In genomic region chr11:577611-577894, GRCh38 we compare ENCODE assay signal across 8 cellular contexts. TPM values are rescaled to one million over a fixed set of nuclear protein-coding genes. Genes with fewer than 3 reads are reported as not detected.
DNase-seq lines count a peak whose midpoint lies in the region; ATAC-seq, FAIRE-seq and TF ChIP-seq lines count a peak whose summit lies in the region.

No MANE protein-coding gene starts in this region.

- TF ChIP-seq EP300 in sigmoid colon (IDR thresholded peaks at IDR 0.05) = no peak

- H3K36me3 Mint-ChIP-seq in T-cell = peaks cover 7% of the 10 kb centered on the region

- peaks cover 0 to 56% (median 51%) of the 10 kb centered on the region in 4 donors for H3K4me1 ChIP-seq in sigmoid colon

- peaks cover 0 to 5% of the 10 kb centered on the region in 2 donors for H3K27me3 Mint-ChIP-seq in T-cell

- TF ChIP-seq CTCF in GM12865 (IDR thresholded peaks at IDR 0.05; ENCODE audit: insufficient read depth, low read depth, low read length, missing control alignments) = no peak
- TF ChIP-seq CTCF in fibroblast of pulmonary artery (IDR thresholded peaks at IDR 0.05; ENCODE audit: low read length, missing control alignments) = no peak
- TF ChIP-seq CTCF in sigmoid colon (IDR thresholded peaks at IDR 0.05) = no peak

- no peak for DNase-seq in GM12865 (ENCODE audit: low read depth)
- no peak for DNase-seq in T-cell
- no peak for DNase-seq in fibroblast of pulmonary artery (ENCODE audit: low read depth)
- DNase-seq in sigmoid colon = no peak
- no peak for DNase-seq in GM12892 (ENCODE audit: insufficient read length)
- no peak for DNase-seq in COR-L47 (lab: John Stamatoyannopoulos, UW)
- no peak for DNase-seq in hippocampal formation (lab: John Stamatoyannopoulos, UW)

- ATAC-seq in T-cell (replicated peaks in 1 of 4) (no peak), GM19324 (IDR thresholded peaks at IDR 0.05; ENCODE audit: low FRiP score, unreplicated experiment) (no peak)

- CTCF ChIA-PET in T-cell (lab: Charles Lee) = no interaction called here

- no peak for FAIRE-seq in GM12892 (lab: Jason Lieb, UNC)

- H3K36me3 ChIP-seq in sigmoid colon = peaks cover 0 to 12% (median 2%) of the 10 kb centered on the region in 4 donors

- peak overlapping the region; percentile 83 to 86 for H3K27ac Mint-ChIP-seq in T-cell

- intact Hi-C loops in sigmoid colon (cut with DNase I) = loop anchor here (5.0 kb wide), 2 partner anchors 40 to 120 kb away; partner anchors contain the start of genes DEAF1, IRF7 and TMEM80

- H3K9me3 Mint-ChIP-seq in T-cell = no peaks in the 10 kb centered on the region

- peak overlapping the region; percentile 83 to 87 (median 84) for H3K4me3 Mint-ChIP-seq in T-cell

- peaks cover 56 to 66% (median 61%) of the 10 kb centered on the region in 3 donors for H3K4me1 Mint-ChIP-seq in T-cell

- TF ChIP-seq POLR2A in sigmoid colon (IDR thresholded peaks at IDR 0.05) (no peak), GM12892 (IDR thresholded peaks at IDR 0.05; ENCODE audit: low read depth, low read length) (no peak)

- POLR2A ChIA-PET in T-cell (lab: Charles Lee) = no interaction called here

- H3K4me3 ChIP-seq in GM12865 (ENCODE audit: low read depth, low read length) (peak overlapping the region; percentile 92), fibroblast of pulmonary artery (replicated peaks; ENCODE audit: low read depth, low read length) (peak overlapping the region; percentile 91), sigmoid colon (peak overlapping the region in 3 of 4 donors; percentile 76 to 90 (median 86))

- peak overlapping the region in 1 of 4 donors; percentile 83 for H3K27ac ChIP-seq in sigmoid colon

- 28 to 54% methylated on average over 6 of the region's 6 CpGs for WGBS in sigmoid colon, 2 donors

- H3K27me3 ChIP-seq in sigmoid colon = peaks cover 0 to 12% (median 6%) of the 10 kb centered on the region in 3 donors

- no peaks in the 10 kb centered on the region for H3K9me3 ChIP-seq in sigmoid colon

RNA-seq across cellular contexts. Expression of gene PHRF1, which starts 1.3 kb away (rescaled TPM):
- total RNA-seq in T-cell = 10 to 100 TPM; 40.2 to 69.4 (median 66.3) TPM
- 10 to 100 TPM; 11.8 to 21.2 (median 17.9) TPM for total RNA-seq in sigmoid colon
- polyA plus RNA-seq in sigmoid colon = 10 to 100 TPM in 2 of 3 donors, 1 to 10 TPM in 1; 6.6 to 29.3 (median 11.3) TPM
- 6.1 TPM for polyA plus RNA-seq in GM12892 (2012; ENCODE audit: missing spikeins)

RNA-seq across cellular contexts. Expression of gene RASSF7, which starts 16.8 kb away (rescaled TPM):
- 10 to 100 TPM; 23.2 to 68.4 (median 63.4) TPM for total RNA-seq in T-cell
- total RNA-seq in sigmoid colon = 1 to 10 TPM; 3.0 to 5.4 (median 3.8) TPM
- polyA plus RNA-seq in sigmoid colon = 100 to 1,000 TPM in 1 of 3 donors, 10 to 100 TPM in 2; 72.4 to 122 (median 94.9) TPM
- polyA plus RNA-seq in GM12892 (2012; ENCODE audit: missing spikeins) = 7.8 TPM

RNA-seq across cellular contexts. Expression of gene LMNTD2, which starts 17.0 kb away (rescaled TPM):
- total RNA-seq in T-cell = 10 to 100 TPM in 1 of 5 donors, 1 to 10 TPM in 4; 5.1 to 13.4 (median 8.8) TPM
- 1 to 10 TPM in 1 of 4 donors, under 1 TPM in 2, not detected in 1; 0.66 to 1.4 (median 0.68) TPM for total RNA-seq in sigmoid colon
- 1 to 10 TPM; 1.2 to 6.3 (median 3.5) TPM for polyA plus RNA-seq in sigmoid colon
- 0.47 TPM for polyA plus RNA-seq in GM12892 (2012; ENCODE audit: missing spikeins)

RNA-seq across cellular contexts. Expression of gene IRF7, which starts 38.2 kb away (rescaled TPM):
- total RNA-seq in T-cell = 100 to 1,000 TPM in 1 of 5 donors, 10 to 100 TPM in 4; 58.9 to 128 (median 73.7) TPM
- total RNA-seq in sigmoid colon = 10 to 100 TPM in 3 of 4 donors, 1 to 10 TPM in 1; 8.6 to 18.2 (median 14.2) TPM
- 10 to 100 TPM; 10.8 to 73.9 (median 26.8) TPM for polyA plus RNA-seq in sigmoid colon
- 20.1 TPM for polyA plus RNA-seq in GM12892 (2012; ENCODE audit: missing spikeins)

RNA-seq across cellular contexts. Expression of gene LRRC56, which starts 40.2 kb away (rescaled TPM):
- 1 to 10 TPM; 3.4 to 6.1 (median 5.6) TPM for total RNA-seq in T-cell
- under 1 TPM in 1 of 4 donors, not detected in 3; 0.14 TPM for total RNA-seq in sigmoid colon
- 1 to 10 TPM; 2.4 to 5.9 (median 5.8) TPM for polyA plus RNA-seq in sigmoid colon
- 0.30 TPM for polyA plus RNA-seq in GM12892 (2012; ENCODE audit: missing spikeins)
